In genomic region chr17:42423766-42424165, GRCh38 we compare ENCODE assay signal across 10 cellular contexts. TPM values are rescaled to one million over a fixed set of nuclear protein-coding genes. Genes with fewer than 3 reads are reported as not detected.
DNase-seq lines count a peak whose midpoint lies in the region; ATAC-seq and TF ChIP-seq lines count a peak whose summit lies in the region.
"Had no signal": no experiment of that assay in that cellular context is flagged by ENCODE, and none has a peak within 500 bp of the region (broad histone marks: within the 10 kb centered on the region; RNA-seq: fewer than 3 reads in every experiment).

No MANE protein-coding gene starts in this region.

- H3K4me1 ChIP-seq in foreskin keratinocyte = peaks cover 14% of the 10 kb centered on the region

- H3K9me3 Mint-ChIP-seq in WTC11 = no peaks in the 10 kb centered on the region
- H3K9me3 Mint-ChIP-seq: activated T-cell treated with anti-CD3 and anti-CD28 coated beads, Interleukin-2, amount 50 U/mL, for 4 hours; T-cell had no signal

- no peaks in the 10 kb centered on the region for H3K36me3 ChIP-seq in BJ (ENCODE audit: control insufficient read depth, insufficient read depth, low read length)

- ATAC-seq in WTC11 (no peak), foreskin keratinocyte (no peak), HG03280 (IDR thresholded peaks at IDR 0.05; ENCODE audit: unreplicated experiment) (no peak)

- H3K4me1 Mint-ChIP-seq in WTC11 = peaks cover 38% of the 10 kb centered on the region

- peak overlapping the region; percentile 4 for H3K27ac ChIP-seq in foreskin keratinocyte

- H3K4me3 ChIP-seq in BJ (ENCODE audit: low read depth, low read length) = peak overlapping the region; percentile 42
- H3K4me3 ChIP-seq in retinal pigment epithelial cell (ENCODE audit: low read length) = peak overlapping the region; percentile 92

- POLR2A ChIA-PET in BJ (lab: Charles Lee) (interaction anchor here (0.5 to 1.9 kb wide), 10 partner anchors 13 to 154 kb away, joined by 3 to 31 read pairs (median 4); partner anchors contain the start of gene STAT3), WTC11 (lab: Charles Lee) (interaction anchor here (0.5 to 1.6 kb wide), 11 partner anchors 9 to 638 kb away, joined by 3 to 23 read pairs (median 3); partner anchors contain the start of gene STAT3)

- H3K4me3 Mint-ChIP-seq in WTC11 = peak overlapping the region; percentile 95

- H3K27me3 Mint-ChIP-seq in WTC11 (ENCODE audit: low read depth) = peaks cover 57% of the 10 kb centered on the region

- no peaks in the 10 kb centered on the region for H3K27me3 ChIP-seq in BJ (ENCODE audit: control insufficient read depth, insufficient read depth, low read length)
- no peaks in the 10 kb centered on the region for H3K27me3 ChIP-seq in foreskin keratinocyte

- DNase-seq in BJ (ENCODE audit: low read depth) (no peak), WTC11 (ENCODE audit: low spot score) (no peak), foreskin keratinocyte (no peak), retinal pigment epithelial cell (ENCODE audit: low read depth) (no peak), NCI-H1092 (lab: John Stamatoyannopoulos, UW) (no peak), D341Med (ENCODE audit: low spot score) (no peak), OCI-M2 (lab: John Stamatoyannopoulos, UW; ENCODE audit: unreplicated experiment) (no peak)
- DNase-seq: activated T-cell treated with anti-CD3 and anti-CD28 coated beads, Interleukin-2, amount 50 U/mL, for 4 hours had no signal

- no peak overlapping the region for H3K27ac Mint-ChIP-seq in WTC11
- H3K27ac Mint-ChIP-seq: T-cell had no signal

- CTCF ChIA-PET in BJ (lab: Yijun Ruan, JAX) (interaction anchor here (0.6 to 4.9 kb wide), 7 partner anchors 11 to 108 kb away, joined by 3 to 31 read pairs (median 3); partner anchors contain the start of gene STAT3), WTC11 (lab: Charles Lee) (interaction anchor here (0.6 to 3.0 kb wide), 20 partner anchors 8 to 340 kb away, joined by 3 to 40 read pairs (median 6); partner anchors contain the start of genes NAGLU and STAT3)

- TF ChIP-seq CTCF in BJ (IDR thresholded peaks at IDR 0.05; ENCODE audit: insufficient read depth, low read depth, low read length) = no peak
- TF ChIP-seq CTCF in WTC11 (IDR thresholded peaks at IDR 0.05) = no peak
- no peak for TF ChIP-seq CTCF in foreskin keratinocyte (conservative IDR thresholded peaks at IDR 0.05)
- no peak for TF ChIP-seq CTCF in retinal pigment epithelial cell (conservative IDR thresholded peaks at IDR 0.05; ENCODE audit: low read depth, low read length)

- no peaks in the 10 kb centered on the region for H3K36me3 Mint-ChIP-seq in WTC11
- H3K36me3 Mint-ChIP-seq: T-cell had no signal

TF ChIP-seq in WTC11, 78 proteins besides CTCF, POLR2A, EP300 and RAD21:
- no peak for TF ChIP-seq TP53 (CRISPR knock-in tag; IDR thresholded peaks at IDR 0.05)

RNA-seq across cellular contexts. Expression of gene CAVIN1, which starts 0.7 kb away (rescaled TPM):
- polyA plus RNA-seq in BJ (2011; rRNA removed) (607 and 734 TPM in 2 replicates), foreskin keratinocyte (215 and 236 TPM in 2 replicates)
- polyA minus RNA-seq in BJ (2011; rRNA and poly(A)+ RNA removed) = 370 and 420 TPM in 2 replicates
- total RNA-seq in WTC11 (2021) (24.6 to 28.4 TPM (median 27.8 TPM) in 3 replicates), foreskin keratinocyte (351 and 355 TPM in 2 replicates)

RNA-seq across cellular contexts. Expression of gene ATP6V0A1, which starts 34.9 kb away (rescaled TPM):
- 22.4 and 37.1 TPM in 2 replicates for polyA plus RNA-seq in BJ (2011; rRNA removed)
- 34.5 and 57.1 TPM in 2 replicates for polyA minus RNA-seq in BJ (2011; rRNA and poly(A)+ RNA removed)
- total RNA-seq in WTC11 (2021) = 49.7 to 55.2 TPM (median 50.9 TPM) in 3 replicates
- total RNA-seq in foreskin keratinocyte = 18.8 and 19.7 TPM in 2 replicates
- 17.8 and 18.9 TPM in 2 replicates for polyA plus RNA-seq in foreskin keratinocyte

RNA-seq across cellular contexts. Expression of gene STAT3, which starts 35.5 kb away (rescaled TPM):
- polyA plus RNA-seq in BJ (2011; rRNA removed) (62.0 and 74.4 TPM in 2 replicates), foreskin keratinocyte (20.2 and 23.0 TPM in 2 replicates)
- polyA minus RNA-seq in BJ (2011; rRNA and poly(A)+ RNA removed) = 104 and 108 TPM in 2 replicates
- total RNA-seq in WTC11 (2021) (74.4 to 98.0 TPM (median 74.9 TPM) in 3 replicates), foreskin keratinocyte (76.6 and 77.7 TPM in 2 replicates)

Comparison
In these comparisons a context has a peak if more than half of its experiments do, and no peak if none do; other contexts are left out.
1. RNA of gene CAVIN1, which starts 0.7 kb away (total RNA-seq): 351 to 355 TPM in foreskin keratinocyte; 24.6 to 28.4 TPM in WTC11; every median in the first group is over 10 times any median in the second.